In genomic region chr6:81754906-81755305, GRCh38 we compare ENCODE assay signal across 1 cellular context.
TF ChIP-seq lines count a peak whose summit lies in the region.

No MANE protein-coding gene starts in this region.

TF ChIP-seq in HCT116, 20 proteins besides CTCF, POLR2A, EP300 and RAD21 (continued from another document):
- TF ChIP-seq, protein P1, sequence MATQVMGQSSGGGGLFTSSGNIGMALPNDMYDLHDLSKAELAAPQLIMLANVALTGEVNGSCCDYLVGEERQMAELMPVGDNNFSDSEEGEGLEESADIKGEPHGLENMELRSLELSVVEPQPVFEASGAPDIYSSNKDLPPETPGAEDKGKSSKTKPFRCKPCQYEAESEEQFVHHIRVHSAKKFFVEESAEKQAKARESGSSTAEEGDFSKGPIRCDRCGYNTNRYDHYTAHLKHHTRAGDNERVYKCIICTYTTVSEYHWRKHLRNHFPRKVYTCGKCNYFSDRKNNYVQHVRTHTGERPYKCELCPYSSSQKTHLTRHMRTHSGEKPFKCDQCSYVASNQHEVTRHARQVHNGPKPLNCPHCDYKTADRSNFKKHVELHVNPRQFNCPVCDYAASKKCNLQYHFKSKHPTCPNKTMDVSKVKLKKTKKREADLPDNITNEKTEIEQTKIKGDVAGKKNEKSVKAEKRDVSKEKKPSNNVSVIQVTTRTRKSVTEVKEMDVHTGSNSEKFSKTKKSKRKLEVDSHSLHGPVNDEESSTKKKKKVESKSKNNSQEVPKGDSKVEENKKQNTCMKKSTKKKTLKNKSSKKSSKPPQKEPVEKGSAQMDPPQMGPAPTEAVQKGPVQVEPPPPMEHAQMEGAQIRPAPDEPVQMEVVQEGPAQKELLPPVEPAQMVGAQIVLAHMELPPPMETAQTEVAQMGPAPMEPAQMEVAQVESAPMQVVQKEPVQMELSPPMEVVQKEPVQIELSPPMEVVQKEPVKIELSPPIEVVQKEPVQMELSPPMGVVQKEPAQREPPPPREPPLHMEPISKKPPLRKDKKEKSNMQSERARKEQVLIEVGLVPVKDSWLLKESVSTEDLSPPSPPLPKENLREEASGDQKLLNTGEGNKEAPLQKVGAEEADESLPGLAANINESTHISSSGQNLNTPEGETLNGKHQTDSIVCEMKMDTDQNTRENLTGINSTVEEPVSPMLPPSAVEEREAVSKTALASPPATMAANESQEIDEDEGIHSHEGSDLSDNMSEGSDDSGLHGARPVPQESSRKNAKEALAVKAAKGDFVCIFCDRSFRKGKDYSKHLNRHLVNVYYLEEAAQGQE (IDR thresholded peaks at IDR 0.05; ENCODE audit: low read depth), result no peak
- no peak for TF ChIP-seq ATF3 (IDR thresholded peaks at IDR 0.05)
- no peak for TF ChIP-seq POLR2AphosphoS5 (IDR thresholded peaks at IDR 0.05; ENCODE audit: low read depth, low read length)
- TF ChIP-seq CBX3 (IDR thresholded peaks at IDR 0.05; ENCODE audit: low read depth), result no peak
- TF ChIP-seq JUND (IDR thresholded peaks at IDR 0.05), result no peak
- TF ChIP-seq, protein P2, sequence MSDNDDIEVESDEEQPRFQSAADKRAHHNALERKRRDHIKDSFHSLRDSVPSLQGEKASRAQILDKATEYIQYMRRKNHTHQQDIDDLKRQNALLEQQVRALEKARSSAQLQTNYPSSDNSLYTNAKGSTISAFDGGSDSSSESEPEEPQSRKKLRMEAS (IDR thresholded peaks at IDR 0.05), result no peak
- TF ChIP-seq SIN3A (IDR thresholded peaks at IDR 0.05; ENCODE audit: low read depth), result no peak
- TF ChIP-seq FOSL1 (IDR thresholded peaks at IDR 0.05; ENCODE audit: low read depth), result no peak
- TF ChIP-seq EZH2 (IDR thresholded peaks at IDR 0.05), result no peak
